Comparison of ENCODE assay signal across 11 cellular contexts in the genomic region with DNA sequence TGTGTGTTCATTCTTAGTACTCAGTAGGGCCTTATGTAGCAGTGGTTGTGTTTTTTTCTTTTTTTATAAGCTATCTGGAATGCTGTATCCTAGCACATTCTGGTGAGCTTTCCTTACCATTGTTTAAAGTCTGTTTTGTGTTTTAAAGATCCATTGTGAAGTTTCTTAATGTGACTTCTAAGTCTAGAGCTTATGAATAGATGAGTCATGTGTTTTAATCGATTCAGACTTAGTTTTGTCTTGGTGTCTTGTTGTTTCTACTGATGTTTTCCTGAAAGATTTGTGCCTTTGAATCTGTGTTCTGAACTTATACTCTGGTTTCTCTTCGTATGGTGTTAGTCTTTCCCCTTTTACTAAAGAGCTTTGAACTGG. TPM values are rescaled to one million over a fixed set of nuclear protein-coding genes. Genes with fewer than 3 reads are reported as not detected.
DNase-seq lines count a peak whose midpoint lies in the region; ATAC-seq and TF ChIP-seq lines count a peak whose summit lies in the region.
"Had no signal": no experiment of that assay in that cellular context is flagged by ENCODE, and none has a peak within 500 bp of the region (broad histone marks: within the 10 kb centered on the region; RNA-seq: fewer than 3 reads in every experiment).

No MANE protein-coding gene starts in this region.

- H3K4me2 ChIP-seq in Karpas-422 (ENCODE audit: low read depth, low read length, poor library complexity, severe bottlenecking) = peak overlapping the region; percentile 72

- H4K20me1 ChIP-seq in Karpas-422 (ENCODE audit: insufficient read depth, low read depth, low read length) = peaks cover 13% of the 10 kb centered on the region; the same call in 1 of the 2 replicates

- H3K36me3 ChIP-seq in CD8-positive, alpha-beta T cell (ENCODE audit: insufficient read depth, low read length) = no peaks in the 10 kb centered on the region
- H3K36me3 ChIP-seq in Karpas-422 (ENCODE audit: insufficient read depth, low read length) (no peaks in the 10 kb centered on the region), colonic mucosa (no peaks in the 10 kb centered on the region)

- intact Hi-C loops in CD8-positive, alpha-beta T cell (cut with DNase I, micrococcal nuclease) = loop anchor here in 1 of 2 experiments (2.0 to 10.0 kb wide), 3 partner anchors 20 to 420 kb away; a partner anchor contains a TSS
- intact Hi-C loops in colonic mucosa (cut with DNase I) = no loop called here

- H3K9me3 ChIP-seq in CD8-positive, alpha-beta T cell (ENCODE audit: low read length) = no peaks in the 10 kb centered on the region
- H3K9me3 ChIP-seq in Karpas-422 (ENCODE audit: low read length) (no peaks in the 10 kb centered on the region), colonic mucosa (no peaks in the 10 kb centered on the region)

- ATAC-seq in CD8-positive, alpha-beta T cell = no peak
- ATAC-seq in GM21381 (IDR thresholded peaks at IDR 0.05; ENCODE audit: unreplicated experiment) = no peak

- H2AFZ ChIP-seq in Karpas-422 (ENCODE audit: low read length) = no peak overlapping the region

- peak overlapping the region; percentile 51 for H3K9ac ChIP-seq in Karpas-422 (ENCODE audit: low read length)
- H3K9ac ChIP-seq in colonic mucosa (ENCODE audit: low read depth in 2 of 2, low read length in 2 of 2) = peak overlapping the region in 1 of 2 donors; percentile 36

- no peak overlapping the region for H3K4me3 Mint-ChIP-seq in CD8-positive, alpha-beta T cell
- H3K4me3 Mint-ChIP-seq in neural crest cell = no peak overlapping the region

- no peaks in the 10 kb centered on the region for H3K36me3 Mint-ChIP-seq in CD8-positive, alpha-beta T cell
- H3K36me3 Mint-ChIP-seq in neural crest cell (ENCODE audit: low read depth) = no peaks in the 10 kb centered on the region

- peaks cover 62% of the 10 kb centered on the region for H3K4me1 ChIP-seq in CD8-positive, alpha-beta T cell (ENCODE audit: insufficient read depth, low read length)
- H3K4me1 ChIP-seq in Karpas-422 (ENCODE audit: low read length) (peaks cover 85% of the 10 kb centered on the region), colonic mucosa (peaks cover 12% of the 10 kb centered on the region)

- H3K27ac ChIP-seq in CD8-positive, alpha-beta T cell (ENCODE audit: low read depth, low read length) = no peak overlapping the region
- H3K27ac ChIP-seq in Karpas-422 (ENCODE audit: low read length) (peak overlapping the region; percentile 88), colonic mucosa (peak overlapping the region; percentile 45)

- no peaks in the 10 kb centered on the region for H3K27me3 Mint-ChIP-seq in CD8-positive, alpha-beta T cell (ENCODE audit: low read depth)
- no peaks in the 10 kb centered on the region for H3K27me3 Mint-ChIP-seq in neural crest cell (ENCODE audit: low read depth)

- POLR2A ChIA-PET in CD8-positive, alpha-beta T cell (lab: Charles Lee) = interaction anchor here (1.2 to 1.4 kb wide), 4 partner anchors 9 to 26 kb away, joined by 3 to 5 read pairs (median 4); no protein-coding TSS in a partner anchor

- peaks cover 81% of the 10 kb centered on the region for H3K4me1 Mint-ChIP-seq in CD8-positive, alpha-beta T cell (ENCODE audit: low read depth)
- peaks cover 48% of the 10 kb centered on the region for H3K4me1 Mint-ChIP-seq in neural crest cell

- DNase-seq in CD8-positive, alpha-beta T cell = no peak
- DNase-seq in Karpas-422 (no peak), colonic mucosa (no peak), neural crest cell (ENCODE audit: low read depth, low spot score) (no peak), NCI-H2196 (lab: John Stamatoyannopoulos, UW; ENCODE audit: unreplicated experiment) (no peak), ACHN (no peak), germinal center (ENCODE audit: low spot score) (no peak)
- DNase-seq: GF-D8, NCI-H187 treated with DMSO at 0.1 percent for 48 hours, trophoblast cell had no signal

- peaks cover 99% of the 10 kb centered on the region for H3K79me2 ChIP-seq in Karpas-422 (ENCODE audit: low read length)

- H3K27ac Mint-ChIP-seq in CD8-positive, alpha-beta T cell = peak overlapping the region; percentile 46
- peak overlapping the region; percentile 27 for H3K27ac Mint-ChIP-seq in neural crest cell (ENCODE audit: unreplicated experiment)

- H3K4me3 ChIP-seq in CD8-positive, alpha-beta T cell (ENCODE audit: low read depth, low read length) = no peak overlapping the region
- H3K4me3 ChIP-seq in Karpas-422 (ENCODE audit: low read length) (peak overlapping the region; percentile 51), colonic mucosa (no peak overlapping the region)

- no peaks in the 10 kb centered on the region for H3K27me3 ChIP-seq in CD8-positive, alpha-beta T cell (ENCODE audit: insufficient read depth, low read length)
- H3K27me3 ChIP-seq in Karpas-422 (ENCODE audit: low read length) = no peaks in the 10 kb centered on the region
- no peaks in the 10 kb centered on the region for H3K27me3 ChIP-seq in colonic mucosa

- no peak for TF ChIP-seq CTCF in CD8-positive, alpha-beta T cell (IDR thresholded peaks at IDR 0.05)
- TF ChIP-seq CTCF in colonic mucosa (IDR thresholded peaks at IDR 0.05) (no peak), neural crest cell (conservative IDR thresholded peaks at IDR 0.05) (no peak)

- no peaks in the 10 kb centered on the region for H3K9me2 ChIP-seq in Karpas-422 (replicated peaks; ENCODE audit: insufficient read depth, low read length)

- in situ Hi-C loops in ACHN (cut with HindIII; ENCODE audit: low pct_ligation_motif_present, low pct_unique_long_range_greater_than_20kb, low sequenced_read_pairs) = no loop called here

- H3K9me3 Mint-ChIP-seq in CD8-positive, alpha-beta T cell = no peaks in the 10 kb centered on the region
- H3K9me3 Mint-ChIP-seq in neural crest cell = peaks cover 2% of the 10 kb centered on the region

- CTCF ChIA-PET in CD8-positive, alpha-beta T cell (lab: Charles Lee) = interaction anchor here (1.1 to 3.8 kb wide), 2 partner anchors 9 to 108 kb away, joined by 3 to 16 read pairs; no protein-coding TSS in a partner anchor

RNA-seq across cellular contexts. Expression of a gene that starts 24.5 kb away (rescaled TPM):
- total RNA-seq in CD8-positive, alpha-beta T cell = 100 to 1,000 TPM; 255 to 267 TPM
- total RNA-seq in Karpas-422 (2014; rRNA removed; shearing (Covaris generic); ENCODE audit: low replicate concordance) = 156 and 166 TPM in 2 replicates
- total RNA-seq in colonic mucosa = 100 to 1,000 TPM in 1 of 2 donors, 10 to 100 TPM in 1; 87.3 to 106 TPM
- 79.9 and 81.3 TPM in 2 replicates for total RNA-seq in neural crest cell
